Comparison of ENCODE assay signal across 8 cellular contexts in genomic region chr3:53299611-53300023, GRCh38. TPM values are rescaled to one million over a fixed set of nuclear protein-coding genes. Genes with fewer than 3 reads are reported as not detected.
A peak's percentile ranks its signal among the peaks of the same experiment; 100 is the strongest.
DNase-seq lines count a peak whose midpoint lies in the region; ATAC-seq, FAIRE-seq and TF ChIP-seq lines count a peak whose summit lies in the region.
"Not testable (repeated sequence)": the region's sequence is repeated elsewhere in the genome, so short reads cannot be mapped to it uniquely, and the experiment has no call there.

No MANE protein-coding gene starts in this region.

- H3K4me2 ChIP-seq in MM.1S (ENCODE audit: low read depth, low read length); HepG2 (ENCODE audit: low read depth, low read length): not testable (repeated sequence)

- not testable (repeated sequence) for H3K27me3 Mint-ChIP-seq in activated naive CD4-positive, alpha-beta T cell treated with anti-CD3 and anti-CD28 coated beads, Interleukin-2, amount 10 ng/mL, durations not matched to agents 7 days and 5 days

- peaks cover 16% of the 10 kb centered on the region for H3K36me3 Mint-ChIP-seq in activated naive CD4-positive, alpha-beta T cell treated with anti-CD3 and anti-CD28 coated beads, Interleukin-2, amount 10 ng/mL, durations not matched to agents 7 days and 5 days

- H3K4me3 ChIP-seq in BJ (ENCODE audit: low read depth, low read length); MM.1S (ENCODE audit: low read length); HepG2 (replicated peaks in 1 of 3; ENCODE audit: insufficient read depth in 1 of 3, low read depth in 2 of 3, low read length in 3 of 3); skeletal muscle cell (ENCODE audit: low read depth, low read length): not testable (repeated sequence)
- H3K4me3 ChIP-seq in esophagus muscularis mucosa: peak overlapping the region in 1 of 4 donors; percentile 12

- not testable (repeated sequence) for H3K36me3 ChIP-seq in BJ (ENCODE audit: control insufficient read depth, insufficient read depth, low read length); MM.1S (replicated peaks; ENCODE audit: insufficient read depth, low read length)
- H3K36me3 ChIP-seq in esophagus muscularis mucosa: peaks cover 19 to 67% (median 47%) of the 10 kb centered on the region in 4 donors
- peaks cover 11 to 42% of the 10 kb centered on the region in 2 experiments for H3K36me3 ChIP-seq in HepG2 (replicated peaks in 1 of 2; ENCODE audit: control insufficient read depth in 1 of 2, insufficient read depth in 2 of 2, low read length in 2 of 2)

- CTCF ChIA-PET in BJ (lab: Yijun Ruan, JAX) (interaction anchor here (0.8 to 2.1 kb wide), 11 partner anchors 8 to 411 kb away, joined by 3 to 7 read pairs (median 3); no protein-coding TSS in a partner anchor), HepG2 (lab: Yijun Ruan, JAX; ENCODE audit: low intra/inter-chr PET ratio, low total read pairs) (interaction anchor here (1.3 kb wide), 1 partner anchor 411 kb away, joined by 7 read pairs; no protein-coding TSS in a partner anchor)
- CTCF ChIA-PET in activated naive CD4-positive, alpha-beta T cell treated with anti-CD3 and anti-CD28 coated beads, Interleukin-2, amount 10 ng/mL, durations not matched to agents 7 days and 5 days (lab: Charles Lee): interaction anchor here (0.8 to 1.3 kb wide), 7 partner anchors 12 to 411 kb away, joined by 3 to 5 read pairs (median 3); no protein-coding TSS in a partner anchor

- H3F3A ChIP-seq in MM.1S (ENCODE audit: insufficient read depth, low read length): not testable (repeated sequence)

- H3K27ac ChIP-seq in MM.1S (ENCODE audit: low read length); HepG2 (ENCODE audit: extremely low read length, insufficient read depth, low read length): not testable (repeated sequence)
- H3K27ac ChIP-seq in esophagus muscularis mucosa (replicated peaks in 1 of 4): peak overlapping the region; percentile 51 to 75 (median 64)

- BruUV-seq in HepG2 (replicated peaks; lab: Mats Ljungman, UMichigan): not testable (repeated sequence)

- not testable (repeated sequence) for H3K4me1 Mint-ChIP-seq in activated naive CD4-positive, alpha-beta T cell treated with anti-CD3 and anti-CD28 coated beads, Interleukin-2, amount 10 ng/mL, durations not matched to agents 7 days and 5 days

- not testable (repeated sequence) for H4K20me1 ChIP-seq in MM.1S (ENCODE audit: insufficient read depth, low read length); HepG2 (ENCODE audit: insufficient read depth, low read length)

- DNase-seq in BJ (ENCODE audit: low read depth): peak; percentile 10
- peak; percentile 27 for DNase-seq in GM19238 (ENCODE audit: insufficient read length, low spot score)
- peak; percentile 61 for DNase-seq in MM.1S
- DNase-seq in OCI-M2 (lab: John Stamatoyannopoulos, UW; ENCODE audit: unreplicated experiment): peak; percentile 15
- DNase-seq in activated naive CD4-positive, alpha-beta T cell treated with anti-CD3 and anti-CD28 coated beads, Interleukin-2, amount 10 ng/mL, durations not matched to agents 7 days and 5 days: peak; percentile 30
- not testable (repeated sequence) for DNase-seq in esophagus muscularis mucosa (ENCODE audit: extremely low spot score)
- DNase-seq in HepG2 (ENCODE audit: low spot score): peak; percentile 40
- DNase-seq in skeletal muscle cell (ENCODE audit: low read depth): peak; percentile 17

- ATAC-seq in HepG2: peak; percentile 74

- H3K9me2 ChIP-seq in MM.1S (replicated peaks; ENCODE audit: insufficient read depth, low read length): not testable (repeated sequence)

- peak; percentile 73 for FAIRE-seq in HepG2 (lab: Jason Lieb, UNC)

- not testable (repeated sequence) for TF ChIP-seq EP300 in esophagus muscularis mucosa (IDR thresholded peaks at IDR 0.05); HepG2 (IDR thresholded peaks at IDR 0.05; ENCODE audit: low read depth in 2 of 2, low read length in 2 of 2); HepG2 (CRISPR knock-in tag; IDR thresholded peaks at IDR 0.05; ENCODE audit: borderline replicate concordance)

- in situ Hi-C loops in HepG2 (cut with HindIII; ENCODE audit: extremely low pct_ligation_motif_present, low pct_unique_long_range_greater_than_20kb): not testable (repeated sequence)

- not testable (repeated sequence) for H3K4me1 ChIP-seq in MM.1S (ENCODE audit: low read length)
- peaks cover 16 to 25% (median 24%) of the 10 kb centered on the region in 4 donors for H3K4me1 ChIP-seq in esophagus muscularis mucosa
- peaks cover 19% of the 10 kb centered on the region for H3K4me1 ChIP-seq in HepG2 (ENCODE audit: insufficient read depth, low read length)

- not testable (repeated sequence) for H2AFZ ChIP-seq in MM.1S (ENCODE audit: low read length); HepG2 (ENCODE audit: low read length)

- TF ChIP-seq POLR2A in esophagus muscularis mucosa (IDR thresholded peaks at IDR 0.05; ENCODE audit: low read depth); HepG2 (IDR thresholded peaks at IDR 0.05; ENCODE audit: insufficient read depth in 1 of 2, low read depth in 2 of 2, low read length in 2 of 2): not testable (repeated sequence)

- not testable (repeated sequence) for H3K9me3 ChIP-seq in MM.1S (replicated peaks; ENCODE audit: insufficient read depth, low read length); esophagus muscularis mucosa; HepG2 (ENCODE audit: low read length)

- TF ChIP-seq CTCF in BJ (IDR thresholded peaks at IDR 0.05; ENCODE audit: insufficient read depth, low read depth, low read length): peak; percentile 77
- TF ChIP-seq CTCF in MM.1S (IDR thresholded peaks at IDR 0.05; ENCODE audit: low read length): peak; percentile 79
- peak; percentile 87 to 92 (median 87) for TF ChIP-seq CTCF in esophagus muscularis mucosa (IDR thresholded peaks at IDR 0.05)
- peak; percentile 75 for TF ChIP-seq CTCF in HepG2 (CRISPR knock-in tag; IDR thresholded peaks at IDR 0.05)

- not testable (repeated sequence) for H3K79me2 ChIP-seq in MM.1S (ENCODE audit: low read length); HepG2 (ENCODE audit: insufficient read depth, low read length)

- intact Hi-C loops in esophagus muscularis mucosa (cut with DNase I) (loop anchor here (2.0 kb wide), 1 partner anchor 411 kb away; no protein-coding TSS in a partner anchor), HepG2 (cut with micrococcal nuclease; ENCODE audit: unreplicated experiment) (loop anchor here (1.0 to 2.0 kb wide), 3 partner anchors 47 to 411 kb away; partner anchors contain the start of gene DCP1A)

- not testable (repeated sequence) for H3K4me3 Mint-ChIP-seq in activated naive CD4-positive, alpha-beta T cell treated with anti-CD3 and anti-CD28 coated beads, Interleukin-2, amount 10 ng/mL, durations not matched to agents 7 days and 5 days

- 37% methylated on average over 5 of the region's 5 CpGs for WGBS in esophagus muscularis mucosa
- 74% methylated on average over 5 of the region's 5 CpGs for WGBS in HepG2 (ENCODE audit: low lambda C conversion rate)

- H3K27me3 ChIP-seq in BJ (ENCODE audit: control insufficient read depth, insufficient read depth, low read length); MM.1S (replicated peaks; ENCODE audit: insufficient read depth, low read length); esophagus muscularis mucosa; HepG2 (ENCODE audit: control insufficient read depth in 1 of 2, insufficient read depth in 2 of 2, low read length in 2 of 2): not testable (repeated sequence)

- not testable (repeated sequence) for H3K27ac Mint-ChIP-seq in activated naive CD4-positive, alpha-beta T cell treated with anti-CD3 and anti-CD28 coated beads, Interleukin-2, amount 10 ng/mL, durations not matched to agents 7 days and 5 days

- not testable (repeated sequence) for H3K9ac ChIP-seq in MM.1S (ENCODE audit: low read length); HepG2 (ENCODE audit: insufficient read depth, low read depth, low read length)

- POLR2A ChIA-PET in BJ (lab: Charles Lee); HepG2 (lab: Yijun Ruan, JAX): not testable (repeated sequence)

- TF ChIP-seq RAD21 in HepG2 (CRISPR knock-in tag; IDR thresholded peaks at IDR 0.05): peak; percentile 56; the same call in 1 of the 2 replicates

- H3K9me3 Mint-ChIP-seq in activated naive CD4-positive, alpha-beta T cell treated with anti-CD3 and anti-CD28 coated beads, Interleukin-2, amount 10 ng/mL, durations not matched to agents 7 days and 5 days: not testable (repeated sequence)

RNA-seq across cellular contexts. Expression of gene TKT, which starts 43.8 kb away (rescaled TPM):
- 216 and 305 TPM in 2 replicates for polyA plus RNA-seq in BJ (2011; rRNA removed)
- polyA minus RNA-seq in BJ (2011; rRNA and poly(A)+ RNA removed): 187 TPM in 2 replicates
- 100 to 1,000 TPM; 295 to 524 (median 378) TPM for total RNA-seq in esophagus muscularis mucosa
- 196 and 238 TPM in 2 replicates for total RNA-seq in HepG2 (2016; rRNA removed; fragmentation: Illumina TruSeq; extraction: Trizol)
- 73.9 and 83.5 TPM in 2 replicates for total RNA-seq in HepG2 (2016; cell fraction: cytosol; rRNA removed; fragmentation: Illumina TruSeq; extraction: Trizol; ENCODE audit: low read depth)
- total RNA-seq in HepG2 (2016; cell fraction: insoluble cytoplasmic fraction; rRNA removed; fragmentation: Illumina TruSeq; extraction: Trizol): 153 and 251 TPM in 2 replicates
- 138 and 161 TPM in 2 replicates for total RNA-seq in HepG2 (2016; cell fraction: membrane; rRNA removed; fragmentation: Illumina TruSeq; extraction: Trizol)
- total RNA-seq in HepG2 (2016; cell fraction: nucleus; rRNA removed; fragmentation: Illumina TruSeq; extraction: Trizol): 157 and 193 TPM in 2 replicates
- polyA plus RNA-seq in HepG2 (2011; rRNA removed): 150 and 188 TPM in 2 replicates
- polyA plus RNA-seq in HepG2 (2011; cell fraction: cytosol; rRNA removed): 105 and 148 TPM in 2 replicates
- polyA plus RNA-seq in HepG2 (2011; cell fraction: nucleus; rRNA removed): 113 and 116 TPM in 2 replicates
- polyA plus RNA-seq in HepG2 (2012): 234 and 367 TPM in 2 replicates
- polyA plus RNA-seq in HepG2 (2016; cell fraction: cytosol; fragmentation: Illumina TruSeq; extraction: Trizol; ENCODE audit: low read depth): 126 and 140 TPM in 2 replicates
- 190 and 266 TPM in 2 replicates for polyA plus RNA-seq in HepG2 (2016; cell fraction: insoluble cytoplasmic fraction; fragmentation: Illumina TruSeq; extraction: Trizol; ENCODE audit: low read depth)
- polyA plus RNA-seq in HepG2 (2016; cell fraction: membrane; fragmentation: Illumina TruSeq; extraction: Trizol; ENCODE audit: low read depth): 168 and 215 TPM in 2 replicates
- 308 and 328 TPM in 2 replicates for polyA plus RNA-seq in HepG2 (2016; cell fraction: nucleus; fragmentation: Illumina TruSeq; extraction: Trizol; ENCODE audit: insufficient read depth, low read depth)
- polyA minus RNA-seq in HepG2 (2011; rRNA and poly(A)+ RNA removed; ENCODE audit: low replicate concordance): 280 and 471 TPM in 2 replicates
- polyA minus RNA-seq in HepG2 (2011; cell fraction: cytosol; rRNA and poly(A)+ RNA removed): 128 and 140 TPM in 2 replicates
- 47.4 and 62.7 TPM in 2 replicates for polyA minus RNA-seq in HepG2 (2011; cell fraction: nucleus; rRNA and poly(A)+ RNA removed)

RNA-seq across cellular contexts. Expression of gene DCP1A, which starts 47.7 kb away (rescaled TPM):
- polyA plus RNA-seq in BJ (2011; rRNA removed): 22.4 and 34.0 TPM in 2 replicates
- polyA minus RNA-seq in BJ (2011; rRNA and poly(A)+ RNA removed): 29.9 and 61.3 TPM in 2 replicates
- 10 to 100 TPM; 17.0 to 26.4 (median 20.5) TPM for total RNA-seq in esophagus muscularis mucosa
- total RNA-seq in HepG2 (2016; rRNA removed; fragmentation: Illumina TruSeq; extraction: Trizol): 14.2 and 20.7 TPM in 2 replicates
- 3.3 and 3.6 TPM in 2 replicates for total RNA-seq in HepG2 (2016; cell fraction: cytosol; rRNA removed; fragmentation: Illumina TruSeq; extraction: Trizol; ENCODE audit: low read depth)
- total RNA-seq in HepG2 (2016; cell fraction: insoluble cytoplasmic fraction; rRNA removed; fragmentation: Illumina TruSeq; extraction: Trizol): 11.0 and 18.2 TPM in 2 replicates
- 6.5 and 7.0 TPM in 2 replicates for total RNA-seq in HepG2 (2016; cell fraction: membrane; rRNA removed; fragmentation: Illumina TruSeq; extraction: Trizol)
- total RNA-seq in HepG2 (2016; cell fraction: nucleus; rRNA removed; fragmentation: Illumina TruSeq; extraction: Trizol): 21.6 and 21.8 TPM in 2 replicates
- polyA plus RNA-seq in HepG2 (2011; rRNA removed): 38.1 and 41.2 TPM in 2 replicates
- 22.7 and 24.5 TPM in 2 replicates for polyA plus RNA-seq in HepG2 (2011; cell fraction: cytosol; rRNA removed)
- 18.3 and 18.5 TPM in 2 replicates for polyA plus RNA-seq in HepG2 (2011; cell fraction: nucleus; rRNA removed)
- 16.2 and 20.5 TPM in 2 replicates for polyA plus RNA-seq in HepG2 (2012)
- polyA plus RNA-seq in HepG2 (2016; cell fraction: cytosol; fragmentation: Illumina TruSeq; extraction: Trizol; ENCODE audit: low read depth): 0.61 and 0.66 TPM in 2 replicates
- polyA plus RNA-seq in HepG2 (2016; cell fraction: insoluble cytoplasmic fraction; fragmentation: Illumina TruSeq; extraction: Trizol; ENCODE audit: low read depth): 12.9 and 15.0 TPM in 2 replicates
- polyA plus RNA-seq in HepG2 (2016; cell fraction: membrane; fragmentation: Illumina TruSeq; extraction: Trizol; ENCODE audit: low read depth): 2.2 and 2.6 TPM in 2 replicates
- 15.3 and 16.0 TPM in 2 replicates for polyA plus RNA-seq in HepG2 (2016; cell fraction: nucleus; fragmentation: Illumina TruSeq; extraction: Trizol; ENCODE audit: insufficient read depth, low read depth)
- 91.7 and 101 TPM in 2 replicates for polyA minus RNA-seq in HepG2 (2011; rRNA and poly(A)+ RNA removed; ENCODE audit: low replicate concordance)
- 30.3 and 31.8 TPM in 2 replicates for polyA minus RNA-seq in HepG2 (2011; cell fraction: cytosol; rRNA and poly(A)+ RNA removed)
- 74.2 and 83.0 TPM in 2 replicates for polyA minus RNA-seq in HepG2 (2011; cell fraction: nucleus; rRNA and poly(A)+ RNA removed)
